Comparison of ENCODE assay signal across 2 cellular contexts in the genomic region with DNA sequence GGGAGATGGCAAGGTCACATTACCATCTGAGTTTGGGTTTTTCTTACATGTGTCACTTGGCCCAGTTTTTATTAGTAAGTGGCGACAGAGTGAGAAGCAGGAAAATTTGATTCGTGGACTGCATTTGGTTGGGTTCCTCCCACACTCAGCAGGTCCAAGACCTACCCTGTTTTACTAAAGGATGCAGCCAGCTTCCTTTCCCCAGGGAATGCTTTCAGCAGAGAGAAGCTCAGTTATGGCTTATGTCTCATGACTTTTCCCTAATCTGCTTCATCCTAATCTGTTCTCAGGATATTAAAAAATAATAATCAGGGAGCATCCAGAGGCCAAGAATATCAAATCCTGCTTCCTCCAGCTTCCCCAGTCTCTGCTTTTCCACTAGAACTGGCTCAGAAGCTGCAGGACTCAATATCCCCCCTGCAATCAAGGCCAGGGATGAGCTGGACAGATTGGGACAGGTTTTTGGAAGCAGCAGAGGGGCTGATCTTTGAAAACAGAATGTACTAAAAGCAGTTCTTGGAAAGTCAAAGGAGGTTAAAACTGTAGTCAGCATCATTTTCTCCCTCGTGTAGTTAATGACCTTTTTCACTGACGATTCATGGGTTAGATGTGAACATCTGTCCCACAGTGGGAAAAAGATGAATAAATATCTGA.
TF ChIP-seq lines count a peak whose summit lies in the region.

No MANE protein-coding gene starts in this region.

TF ChIP-seq in liver, 16 proteins besides CTCF, POLR2A, EP300 and RAD21 (continued from another document):
- TF ChIP-seq, protein P1, sequence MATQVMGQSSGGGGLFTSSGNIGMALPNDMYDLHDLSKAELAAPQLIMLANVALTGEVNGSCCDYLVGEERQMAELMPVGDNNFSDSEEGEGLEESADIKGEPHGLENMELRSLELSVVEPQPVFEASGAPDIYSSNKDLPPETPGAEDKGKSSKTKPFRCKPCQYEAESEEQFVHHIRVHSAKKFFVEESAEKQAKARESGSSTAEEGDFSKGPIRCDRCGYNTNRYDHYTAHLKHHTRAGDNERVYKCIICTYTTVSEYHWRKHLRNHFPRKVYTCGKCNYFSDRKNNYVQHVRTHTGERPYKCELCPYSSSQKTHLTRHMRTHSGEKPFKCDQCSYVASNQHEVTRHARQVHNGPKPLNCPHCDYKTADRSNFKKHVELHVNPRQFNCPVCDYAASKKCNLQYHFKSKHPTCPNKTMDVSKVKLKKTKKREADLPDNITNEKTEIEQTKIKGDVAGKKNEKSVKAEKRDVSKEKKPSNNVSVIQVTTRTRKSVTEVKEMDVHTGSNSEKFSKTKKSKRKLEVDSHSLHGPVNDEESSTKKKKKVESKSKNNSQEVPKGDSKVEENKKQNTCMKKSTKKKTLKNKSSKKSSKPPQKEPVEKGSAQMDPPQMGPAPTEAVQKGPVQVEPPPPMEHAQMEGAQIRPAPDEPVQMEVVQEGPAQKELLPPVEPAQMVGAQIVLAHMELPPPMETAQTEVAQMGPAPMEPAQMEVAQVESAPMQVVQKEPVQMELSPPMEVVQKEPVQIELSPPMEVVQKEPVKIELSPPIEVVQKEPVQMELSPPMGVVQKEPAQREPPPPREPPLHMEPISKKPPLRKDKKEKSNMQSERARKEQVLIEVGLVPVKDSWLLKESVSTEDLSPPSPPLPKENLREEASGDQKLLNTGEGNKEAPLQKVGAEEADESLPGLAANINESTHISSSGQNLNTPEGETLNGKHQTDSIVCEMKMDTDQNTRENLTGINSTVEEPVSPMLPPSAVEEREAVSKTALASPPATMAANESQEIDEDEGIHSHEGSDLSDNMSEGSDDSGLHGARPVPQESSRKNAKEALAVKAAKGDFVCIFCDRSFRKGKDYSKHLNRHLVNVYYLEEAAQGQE (IDR thresholded peaks at IDR 0.05), result no peak
- TF ChIP-seq RXRA (IDR thresholded peaks at IDR 0.05), result peak in 1 of 2 donors; percentile 30
- TF ChIP-seq FOXA2 (IDR thresholded peaks at IDR 0.05), result no peak
- TF ChIP-seq JUND (IDR thresholded peaks at IDR 0.05), result no peak
- TF ChIP-seq, protein P2, sequence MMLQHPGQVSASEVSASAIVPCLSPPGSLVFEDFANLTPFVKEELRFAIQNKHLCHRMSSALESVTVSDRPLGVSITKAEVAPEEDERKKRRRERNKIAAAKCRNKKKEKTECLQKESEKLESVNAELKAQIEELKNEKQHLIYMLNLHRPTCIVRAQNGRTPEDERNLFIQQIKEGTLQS (IDR thresholded peaks at IDR 0.05), result no peak
- TF ChIP-seq EGR1 (IDR thresholded peaks at IDR 0.05; ENCODE audit: low read depth in 2 of 2), result no peak
- no peak for TF ChIP-seq YY1 (IDR thresholded peaks at IDR 0.05)
- TF ChIP-seq, protein P3, sequence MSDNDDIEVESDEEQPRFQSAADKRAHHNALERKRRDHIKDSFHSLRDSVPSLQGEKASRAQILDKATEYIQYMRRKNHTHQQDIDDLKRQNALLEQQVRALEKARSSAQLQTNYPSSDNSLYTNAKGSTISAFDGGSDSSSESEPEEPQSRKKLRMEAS (IDR thresholded peaks at IDR 0.05), result no peak
- no peak for TF ChIP-seq HNF4G (IDR thresholded peaks at IDR 0.05)
- no peak for TF ChIP-seq HNF4A (conservative IDR thresholded peaks at IDR 0.05)
- peak; percentile 44 for TF ChIP-seq SP1 (IDR thresholded peaks at IDR 0.05)
- TF ChIP-seq, protein P4, sequence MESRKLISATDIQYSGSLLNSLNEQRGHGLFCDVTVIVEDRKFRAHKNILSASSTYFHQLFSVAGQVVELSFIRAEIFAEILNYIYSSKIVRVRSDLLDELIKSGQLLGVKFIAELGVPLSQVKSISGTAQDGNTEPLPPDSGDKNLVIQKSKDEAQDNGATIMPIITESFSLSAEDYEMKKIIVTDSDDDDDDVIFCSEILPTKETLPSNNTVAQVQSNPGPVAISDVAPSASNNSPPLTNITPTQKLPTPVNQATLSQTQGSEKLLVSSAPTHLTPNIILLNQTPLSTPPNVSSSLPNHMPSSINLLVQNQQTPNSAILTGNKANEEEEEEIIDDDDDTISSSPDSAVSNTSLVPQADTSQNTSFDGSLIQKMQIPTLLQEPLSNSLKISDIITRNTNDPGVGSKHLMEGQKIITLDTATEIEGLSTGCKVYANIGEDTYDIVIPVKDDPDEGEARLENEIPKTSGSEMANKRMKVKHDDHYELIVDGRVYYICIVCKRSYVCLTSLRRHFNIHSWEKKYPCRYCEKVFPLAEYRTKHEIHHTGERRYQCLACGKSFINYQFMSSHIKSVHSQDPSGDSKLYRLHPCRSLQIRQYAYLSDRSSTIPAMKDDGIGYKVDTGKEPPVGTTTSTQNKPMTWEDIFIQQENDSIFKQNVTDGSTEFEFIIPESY (IDR thresholded peaks at IDR 0.05), result no peak
- TF ChIP-seq NR2F2 (IDR thresholded peaks at IDR 0.05), result peak; percentile 93
- no peak for TF ChIP-seq GABPA (IDR thresholded peaks at IDR 0.05 in 1 of 2, conservative IDR thresholded peaks at IDR 0.05 in 1 of 2)

TF ChIP-seq in HepG2, 621 proteins besides CTCF, POLR2A, EP300 and RAD21 (continued from another document):
- TF ChIP-seq, protein P5, sequence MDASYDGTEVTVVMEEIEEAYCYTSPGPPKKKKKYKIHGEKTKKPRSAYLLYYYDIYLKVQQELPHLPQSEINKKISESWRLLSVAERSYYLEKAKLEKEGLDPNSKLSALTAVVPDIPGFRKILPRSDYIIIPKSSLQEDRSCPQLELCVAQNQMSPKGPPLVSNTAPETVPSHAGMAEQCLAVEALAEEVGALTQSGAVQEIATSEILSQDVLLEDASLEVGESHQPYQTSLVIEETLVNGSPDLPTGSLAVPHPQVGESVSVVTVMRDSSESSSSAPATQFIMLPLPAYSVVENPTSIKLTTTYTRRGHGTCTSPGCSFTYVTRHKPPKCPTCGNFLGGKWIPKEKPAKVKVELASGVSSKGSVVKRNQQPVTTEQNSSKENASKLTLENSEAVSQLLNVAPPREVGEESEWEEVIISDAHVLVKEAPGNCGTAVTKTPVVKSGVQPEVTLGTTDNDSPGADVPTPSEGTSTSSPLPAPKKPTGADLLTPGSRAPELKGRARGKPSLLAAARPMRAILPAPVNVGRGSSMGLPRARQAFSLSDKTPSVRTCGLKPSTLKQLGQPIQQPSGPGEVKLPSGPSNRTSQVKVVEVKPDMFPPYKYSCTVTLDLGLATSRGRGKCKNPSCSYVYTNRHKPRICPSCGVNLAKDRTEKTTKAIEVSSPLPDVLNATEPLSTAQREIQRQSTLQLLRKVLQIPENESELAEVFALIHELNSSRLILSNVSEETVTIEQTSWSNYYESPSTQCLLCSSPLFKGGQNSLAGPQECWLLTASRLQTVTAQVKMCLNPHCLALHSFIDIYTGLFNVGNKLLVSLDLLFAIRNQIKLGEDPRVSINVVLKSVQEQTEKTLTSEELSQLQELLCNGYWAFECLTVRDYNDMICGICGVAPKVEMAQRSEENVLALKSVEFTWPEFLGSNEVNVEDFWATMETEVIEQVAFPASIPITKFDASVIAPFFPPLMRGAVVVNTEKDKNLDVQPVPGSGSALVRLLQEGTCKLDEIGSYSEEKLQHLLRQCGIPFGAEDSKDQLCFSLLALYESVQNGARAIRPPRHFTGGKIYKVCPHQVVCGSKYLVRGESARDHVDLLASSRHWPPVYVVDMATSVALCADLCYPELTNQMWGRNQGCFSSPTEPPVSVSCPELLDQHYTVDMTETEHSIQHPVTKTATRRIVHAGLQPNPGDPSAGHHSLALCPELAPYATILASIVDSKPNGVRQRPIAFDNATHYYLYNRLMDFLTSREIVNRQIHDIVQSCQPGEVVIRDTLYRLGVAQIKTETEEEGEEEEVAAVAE (CRISPR knock-in tag; IDR thresholded peaks at IDR 0.05; ENCODE audit: borderline replicate concordance), result no peak
- no peak for TF ChIP-seq ZNF878 (CRISPR knock-in tag; IDR thresholded peaks at IDR 0.05)
- no peak for TF ChIP-seq GFI1 (CRISPR knock-in tag; IDR thresholded peaks at IDR 0.05; ENCODE audit: borderline replicate concordance)
- TF ChIP-seq, protein P6, sequence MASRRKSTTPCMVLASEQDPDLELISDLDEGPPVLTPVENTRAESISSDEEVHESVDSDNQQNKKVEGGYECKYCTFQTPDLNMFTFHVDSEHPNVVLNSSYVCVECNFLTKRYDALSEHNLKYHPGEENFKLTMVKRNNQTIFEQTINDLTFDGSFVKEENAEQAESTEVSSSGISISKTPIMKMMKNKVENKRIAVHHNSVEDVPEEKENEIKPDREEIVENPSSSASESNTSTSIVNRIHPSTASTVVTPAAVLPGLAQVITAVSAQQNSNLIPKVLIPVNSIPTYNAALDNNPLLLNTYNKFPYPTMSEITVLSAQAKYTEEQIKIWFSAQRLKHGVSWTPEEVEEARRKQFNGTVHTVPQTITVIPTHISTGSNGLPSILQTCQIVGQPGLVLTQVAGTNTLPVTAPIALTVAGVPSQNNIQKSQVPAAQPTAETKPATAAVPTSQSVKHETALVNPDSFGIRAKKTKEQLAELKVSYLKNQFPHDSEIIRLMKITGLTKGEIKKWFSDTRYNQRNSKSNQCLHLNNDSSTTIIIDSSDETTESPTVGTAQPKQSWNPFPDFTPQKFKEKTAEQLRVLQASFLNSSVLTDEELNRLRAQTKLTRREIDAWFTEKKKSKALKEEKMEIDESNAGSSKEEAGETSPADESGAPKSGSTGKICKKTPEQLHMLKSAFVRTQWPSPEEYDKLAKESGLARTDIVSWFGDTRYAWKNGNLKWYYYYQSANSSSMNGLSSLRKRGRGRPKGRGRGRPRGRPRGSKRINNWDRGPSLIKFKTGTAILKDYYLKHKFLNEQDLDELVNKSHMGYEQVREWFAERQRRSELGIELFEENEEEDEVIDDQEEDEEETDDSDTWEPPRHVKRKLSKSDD (CRISPR knock-in tag; IDR thresholded peaks at IDR 0.05; ENCODE audit: low read depth), result no peak
- TF ChIP-seq PTBP1 (IDR thresholded peaks at IDR 0.05; ENCODE audit: low read depth, low read length, poor library complexity, severe bottlenecking), result no peak
- TF ChIP-seq, protein P7, sequence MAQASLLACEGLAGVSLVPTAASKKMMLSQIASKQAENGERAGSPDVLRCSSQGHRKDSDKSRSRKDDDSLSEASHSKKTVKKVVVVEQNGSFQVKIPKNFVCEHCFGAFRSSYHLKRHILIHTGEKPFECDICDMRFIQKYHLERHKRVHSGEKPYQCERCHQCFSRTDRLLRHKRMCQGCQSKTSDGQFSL (CRISPR knock-in tag; IDR thresholded peaks at IDR 0.05), result no peak
- no peak for TF ChIP-seq SMC3 (IDR thresholded peaks at IDR 0.05; ENCODE audit: low read length)
- TF ChIP-seq, protein P8, sequence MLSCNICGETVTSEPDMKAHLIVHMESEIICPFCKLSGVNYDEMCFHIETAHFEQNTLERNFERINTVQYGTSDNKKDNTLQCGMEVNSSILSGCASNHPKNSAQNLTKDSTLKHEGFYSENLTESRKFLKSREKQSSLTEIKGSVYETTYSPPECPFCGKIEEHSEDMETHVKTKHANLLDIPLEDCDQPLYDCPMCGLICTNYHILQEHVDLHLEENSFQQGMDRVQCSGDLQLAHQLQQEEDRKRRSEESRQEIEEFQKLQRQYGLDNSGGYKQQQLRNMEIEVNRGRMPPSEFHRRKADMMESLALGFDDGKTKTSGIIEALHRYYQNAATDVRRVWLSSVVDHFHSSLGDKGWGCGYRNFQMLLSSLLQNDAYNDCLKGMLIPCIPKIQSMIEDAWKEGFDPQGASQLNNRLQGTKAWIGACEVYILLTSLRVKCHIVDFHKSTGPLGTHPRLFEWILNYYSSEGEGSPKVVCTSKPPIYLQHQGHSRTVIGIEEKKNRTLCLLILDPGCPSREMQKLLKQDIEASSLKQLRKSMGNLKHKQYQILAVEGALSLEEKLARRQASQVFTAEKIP (CRISPR knock-in tag; IDR thresholded peaks at IDR 0.05; ENCODE audit: borderline replicate concordance), result no peak
- no peak for TF ChIP-seq ZNF788 (CRISPR knock-in tag; IDR thresholded peaks at IDR 0.05; ENCODE audit: borderline replicate concordance)
